In genomic region chr5:124773291-124774001, GRCh38 we compare ENCODE assay signal across 24 cellular contexts. TPM values are rescaled to one million over a fixed set of nuclear protein-coding genes. Genes with fewer than 3 reads are reported as not detected.
DNase-seq lines count a peak whose midpoint lies in the region; ATAC-seq, FAIRE-seq and TF ChIP-seq lines count a peak whose summit lies in the region.
"Had no signal": no experiment of that assay in that cellular context is flagged by ENCODE, and none has a peak within 500 bp of the region (broad histone marks: within the 10 kb centered on the region; RNA-seq: fewer than 3 reads in every experiment).

No MANE protein-coding gene starts in this region.

- H3K79me2 ChIP-seq in SK-N-SH (ENCODE audit: insufficient read depth) = no peaks in the 10 kb centered on the region

- TF ChIP-seq CTCF in SK-N-SH (IDR thresholded peaks at IDR 0.05) (no peak), Calu3 (IDR thresholded peaks at IDR 0.05; ENCODE audit: unreplicated experiment) (no peak)

- peak; percentile 73 for FAIRE-seq in frontal cortex (lab: Jason Lieb, UNC)
- FAIRE-seq: GM19239 had no signal

- no TSS peak for BruUV-seq in Calu3 (replicated peaks; lab: Mats Ljungman, UMichigan)

- TF ChIP-seq RAD21 in SK-N-SH (IDR thresholded peaks at IDR 0.05; ENCODE audit: low read length) = no peak

- TF ChIP-seq EP300 in SK-N-SH (IDR thresholded peaks at IDR 0.05; ENCODE audit: borderline replicate concordance in 1 of 2, low read depth in 1 of 2, low read length in 1 of 2) = 0 out of 4 replicates have a peak, but pooled peaks of 1 of the 2 experiments have one; percentile 9

- no peaks in the 10 kb centered on the region for H4K20me1 ChIP-seq in SK-N-SH (ENCODE audit: insufficient read depth)

- peak; percentile 9 to 52 for DNase-seq in NCI-H1930 (lab: John Stamatoyannopoulos, UW)
- peak; percentile 16 for DNase-seq in SK-N-SH
- no peak for DNase-seq in frontal cortex (ENCODE audit: low spot score in 2 of 2)
- DNase-seq in putamen (ENCODE audit: low spot score) = peak; percentile 77
- no peak for DNase-seq in stimulated activated CD4-positive, alpha-beta T cell treated with anti-CD3 and anti-CD28 coated beads, Interleukin-4, amount 100 ng/mL, for 4 hours
- no peak for DNase-seq in Calu3
- no peak for DNase-seq in T-helper 17 cell
- no peak for DNase-seq in activated CD4-positive, CD25-positive, alpha-beta regulatory T cell treated with anti-CD3 and anti-CD28 coated beads, Interleukin-2, amount 50 U/mL, for 72 hours
- DNase-seq: activated CD8-positive, alpha-beta T cell treated with anti-CD3 and anti-CD28 coated beads for 36 hours; activated naive CD8-positive, alpha-beta T cell treated with anti-CD3 and anti-CD28 coated beads, Interleukin-2, amount 10 ng/mL, durations not matched to agents 7 days and 5 days; activated T-cell treated with anti-CD3 and anti-CD28 coated beads, Interleukin-2, amount 50 U/mL, for 48 hours; heart right ventricle; islet precursor cell; naive thymus-derived CD8-positive, alpha-beta T cell; NCI-H1048; spleen; T-helper 2 cell; WERI-Rb-1 had no signal

- ATAC-seq in T-helper 17 cell = no peak
- ATAC-seq: activated CD8-positive, alpha-beta T cell treated with anti-CD3 and anti-CD28 coated beads for 36 hours; heart right ventricle; naive thymus-derived CD8-positive, alpha-beta T cell; Right ventricle myocardium inferior had no signal

- H3F3A ChIP-seq in SK-N-SH (replicated peaks; ENCODE audit: insufficient read depth) = peaks cover 4% of the 10 kb centered on the region

- H3K27me3 Mint-ChIP-seq in Calu3 (ENCODE audit: unreplicated experiment) (no peaks in the 10 kb centered on the region), T-helper 17 cell (no peaks in the 10 kb centered on the region)
- H3K27me3 Mint-ChIP-seq: activated CD8-positive, alpha-beta T cell treated with anti-CD3 and anti-CD28 coated beads for 36 hours; activated naive CD8-positive, alpha-beta T cell treated with anti-CD3 and anti-CD28 coated beads, Interleukin-2, amount 10 ng/mL, durations not matched to agents 7 days and 5 days had no signal

- intact Hi-C loops in Calu3 (cut with micrococcal nuclease; ENCODE audit: unreplicated experiment) = no loop called here

- WGBS in SK-N-SH (ENCODE audit: low lambda C conversion rate) = 55% methylated on average over 4 of the region's 4 CpGs

- H3K9me3 ChIP-seq in SK-N-SH (no peaks in the 10 kb centered on the region), T-helper 17 cell (ENCODE audit: control insufficient read depth, low read length, poor library complexity, severe bottlenecking) (no peaks in the 10 kb centered on the region)
- H3K9me3 ChIP-seq: breast epithelium, esophagus muscularis mucosa, heart right ventricle, prostate gland, spleen, thoracic aorta had no signal

- H3K9me3 Mint-ChIP-seq in Calu3 (ENCODE audit: low read depth, unreplicated experiment) = peaks cover 3% of the 10 kb centered on the region
- H3K9me3 Mint-ChIP-seq: activated CD8-positive, alpha-beta T cell treated with anti-CD3 and anti-CD28 coated beads for 36 hours had no signal

- H3K27ac Mint-ChIP-seq in Calu3 (ENCODE audit: unreplicated experiment) (no peak overlapping the region), T-helper 17 cell (no peak overlapping the region)
- H3K27ac Mint-ChIP-seq: activated CD8-positive, alpha-beta T cell treated with anti-CD3 and anti-CD28 coated beads for 36 hours; activated naive CD8-positive, alpha-beta T cell treated with anti-CD3 and anti-CD28 coated beads, Interleukin-2, amount 10 ng/mL, durations not matched to agents 7 days and 5 days; naive thymus-derived CD8-positive, alpha-beta T cell had no signal

- H3K36me3 ChIP-seq in SK-N-SH (replicated peaks in 1 of 2; ENCODE audit: control insufficient read depth in 1 of 2, insufficient read depth in 2 of 2, low read length in 1 of 2) = no peaks in the 10 kb centered on the region
- H3K36me3 ChIP-seq: breast epithelium, esophagus muscularis mucosa, heart right ventricle, prostate gland, spleen, thoracic aorta, WERI-Rb-1 had no signal

- no peak overlapping the region for H3K9ac ChIP-seq in SK-N-SH

- H3K4me3 Mint-ChIP-seq in Calu3 (ENCODE audit: low read depth, unreplicated experiment) (no peak overlapping the region), T-helper 17 cell (no peak overlapping the region)
- H3K4me3 Mint-ChIP-seq: activated CD8-positive, alpha-beta T cell treated with anti-CD3 and anti-CD28 coated beads for 36 hours; activated naive CD8-positive, alpha-beta T cell treated with anti-CD3 and anti-CD28 coated beads, Interleukin-2, amount 10 ng/mL, durations not matched to agents 7 days and 5 days; naive thymus-derived CD8-positive, alpha-beta T cell had no signal

- CTCF ChIA-PET in SK-N-SH (lab: Yijun Ruan, JAX) = interaction anchor here (0.8 to 1.1 kb wide), 2 partner anchors 9 to 467 kb away, joined by 3 to 4 read pairs; no protein-coding TSS in a partner anchor
- CTCF ChIA-PET in Calu3 (lab: Charles Lee) = interaction anchor here (0.7 kb wide), 2 partner anchors 8 to 963 kb away, joined by 3 to 6 read pairs; no protein-coding TSS in a partner anchor

- H3K27me3 ChIP-seq in SK-N-SH (ENCODE audit: insufficient read depth) = no peaks in the 10 kb centered on the region
- H3K27me3 ChIP-seq: breast epithelium, esophagus muscularis mucosa, heart right ventricle, spleen had no signal

- H3K36me3 Mint-ChIP-seq in Calu3 (ENCODE audit: insufficient read depth, unreplicated experiment) (no peaks in the 10 kb centered on the region), T-helper 17 cell (ENCODE audit: low read depth) (no peaks in the 10 kb centered on the region)
- H3K36me3 Mint-ChIP-seq: activated naive CD8-positive, alpha-beta T cell treated with anti-CD3 and anti-CD28 coated beads, Interleukin-2, amount 10 ng/mL, durations not matched to agents 7 days and 5 days had no signal

- H3K27ac ChIP-seq in SK-N-SH (ENCODE audit: low read depth in 2 of 2, low read length in 1 of 2) = no peak overlapping the region; a peak in 2 of 4 replicates
- H3K27ac ChIP-seq: breast epithelium, esophagus muscularis mucosa, heart right ventricle, prostate gland, spleen, thoracic aorta, WERI-Rb-1 had no signal

- POLR2A ChIA-PET in SK-N-SH (lab: Yijun Ruan, JAX) = interaction anchor here (0.7 to 1.1 kb wide), 2 partner anchors 14 to 25 kb away, joined by 3 to 7 read pairs; no protein-coding TSS in a partner anchor

- H3K4me2 ChIP-seq in SK-N-SH = no peak overlapping the region

- H3K4me1 ChIP-seq in SK-N-SH (ENCODE audit: control insufficient read depth in 1 of 2, insufficient read depth in 2 of 2, low read depth in 1 of 2, low read length in 1 of 2) = peaks cover 0 to 7% of the 10 kb centered on the region in 2 experiments; a peak in 2 of 4 replicates
- H3K4me1 ChIP-seq: breast epithelium, prostate gland, spleen had no signal

- no peak overlapping the region for H2AFZ ChIP-seq in SK-N-SH (ENCODE audit: low read depth)

- H3K4me1 Mint-ChIP-seq in Calu3 (ENCODE audit: low read depth, unreplicated experiment) = no peaks in the 10 kb centered on the region
- no peaks in the 10 kb centered on the region for H3K4me1 Mint-ChIP-seq in T-helper 17 cell
- H3K4me1 Mint-ChIP-seq: activated naive CD8-positive, alpha-beta T cell treated with anti-CD3 and anti-CD28 coated beads, Interleukin-2, amount 10 ng/mL, durations not matched to agents 7 days and 5 days; naive thymus-derived CD8-positive, alpha-beta T cell had no signal

- no peak overlapping the region for H3K4me3 ChIP-seq in SK-N-SH (ENCODE audit: low read depth in 2 of 2, low read length in 1 of 2)
- H3K4me3 ChIP-seq: breast epithelium, esophagus muscularis mucosa, heart right ventricle, prostate gland, spleen, thoracic aorta had no signal

- no peaks in the 10 kb centered on the region for H3K9me2 ChIP-seq in SK-N-SH

TF ChIP-seq in SK-N-SH, 30 proteins besides CTCF, POLR2A, EP300 and RAD21:
- no peak for TF ChIP-seq ELF1 (IDR thresholded peaks at IDR 0.05)
- 0 out of 2 replicates have a peak, but pooled peaks have one; percentile 9 for TF ChIP-seq FOSL2 (IDR thresholded peaks at IDR 0.05; ENCODE audit: borderline replicate concordance, low read depth)
- 0 out of 2 replicates have a peak, but pooled peaks have one; percentile 9 for TF ChIP-seq TCF12 (IDR thresholded peaks at IDR 0.05)
- no peak for TF ChIP-seq USF2 (IDR thresholded peaks at IDR 0.05; ENCODE audit: borderline replicate concordance, low read depth, low read length)
- peak; percentile 5; the same call in 1 of the 2 replicates for TF ChIP-seq JUND (IDR thresholded peaks at IDR 0.05)
- TF ChIP-seq POLR2AphosphoS5 (IDR thresholded peaks at IDR 0.05; ENCODE audit: low read depth, low read length) = no peak
- TF ChIP-seq PBX3 (IDR thresholded peaks at IDR 0.05) = peak; percentile 46; the same call in 1 of the 2 replicates
- no peak for TF ChIP-seq MXI1 (IDR thresholded peaks at IDR 0.05; ENCODE audit: low read depth, low read length)
- no peak for TF ChIP-seq NFIC (IDR thresholded peaks at IDR 0.05; ENCODE audit: borderline replicate concordance)
- TF ChIP-seq TEAD4 (IDR thresholded peaks at IDR 0.05; ENCODE audit: borderline replicate concordance, insufficient read depth) = no peak
- TF ChIP-seq CHD2 (IDR thresholded peaks at IDR 0.05; ENCODE audit: low read length, partially characterized antibody) = no peak
- TF ChIP-seq YY1 (IDR thresholded peaks at IDR 0.05; ENCODE audit: low read depth) = no peak

RNA-seq across cellular contexts. Expression of gene ZNF608, which starts 27.0 kb away (rescaled TPM):
- polyA plus RNA-seq in SK-N-SH (2012; rRNA removed) = 4.9 and 5.2 TPM in 2 replicates
- 3.6 and 4.6 TPM in 2 replicates for polyA plus RNA-seq in SK-N-SH (2012; cell fraction: cytosol; rRNA removed)
- polyA plus RNA-seq in SK-N-SH (2012; cell fraction: nucleus; rRNA removed) = 6.3 and 8.8 TPM in 2 replicates
- total RNA-seq in frontal cortex (106 TPM), Calu3 (2022) (7.3 and 8.4 TPM in 2 replicates), T-helper 17 cell (under 1 TPM; 0.16 to 0.42 TPM)
- total RNA-seq: activated CD8-positive, alpha-beta T cell treated with anti-CD3 and anti-CD28 coated beads for 36 hours; activated naive CD8-positive, alpha-beta T cell treated with anti-CD3 and anti-CD28 coated beads, Interleukin-2, amount 10 ng/mL, durations not matched to agents 7 days and 5 days had no signal
- polyA plus RNA-seq: naive thymus-derived CD8-positive, alpha-beta T cell had no signal

Comparison
In these comparisons a context has a peak if more than half of its experiments do, and no peak if none do; other contexts are left out.
1. DNase-seq: peak in NCI-H1930 (2 of 2), SK-N-SH (single experiment) and putamen (single experiment); none in frontal cortex (0 of 2), stimulated activated CD4-positive, alpha-beta T cell treated with anti-CD3 and anti-CD28 coated beads, Interleukin-4, amount 100 ng/mL, for 4 hours (0 of 2), Calu3 (single experiment), T-helper 17 cell (0 of 3) and activated CD4-positive, CD25-positive, alpha-beta regulatory T cell treated with anti-CD3 and anti-CD28 coated beads, Interleukin-2, amount 50 U/mL, for 72 hours (single experiment).
2. RNA of gene ZNF608, which starts 27.0 kb away (total RNA-seq): 106 TPM in frontal cortex (single experiment); 7.3 to 8.4 TPM in Calu3 and 0.16 to 0.42 TPM in T-helper 17 cell; every median in the first group is over 10 times any median in the second.